31 cellular contexts compared by ENCODE assay signal in the genomic region with DNA sequence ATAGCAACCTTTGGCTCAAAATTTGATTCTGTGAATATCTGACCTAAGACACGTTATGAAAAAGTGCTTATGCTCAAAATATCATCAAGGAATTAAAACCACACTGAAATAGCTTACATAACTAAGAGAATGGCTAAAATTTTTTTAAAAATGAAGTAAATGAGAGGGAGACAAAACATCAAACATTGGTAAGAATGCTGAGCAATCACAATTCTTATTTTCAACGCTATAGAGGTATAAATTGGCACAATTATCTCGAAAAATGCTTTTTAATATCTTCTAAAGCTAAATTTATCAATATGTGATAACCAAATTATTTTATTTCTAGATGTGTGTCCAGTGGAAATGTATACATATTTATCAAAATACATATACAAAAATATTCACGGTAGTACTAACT.
"Had no signal": no experiment of that assay in that cellular context is flagged by ENCODE, and none has a peak within 500 bp of the region (broad histone marks: within the 10 kb centered on the region; RNA-seq: fewer than 3 reads in every experiment).

No MANE protein-coding gene starts in this region.

- ATAC-seq: naive thymus-derived CD8-positive, alpha-beta T cell; natural killer cell treated with Interleukin-12 subunit alpha and Interleukin-12 subunit beta and Interleukin-15 and Interleukin-18, amount 100 ng/mL, for 72 hours; psoas muscle; right cardiac atrium; sciatic nerve; stimulated activated effector memory CD8-positive, alpha-beta T cell treated with anti-CD3 and anti-CD28 coated beads, Interleukin-12 subunit alpha, Interleukin-12 subunit beta, amount 100 ng/mL, for 72 hours; stimulated activated naive B cell treated with anti-CD40 and anti-IgM and Interleukin-4, amounts not matched to agents 10 μg/mL and 1 μg/mL and 100 μg/mL, for 72 hours had no signal

- H3K27me3 Mint-ChIP-seq: naive thymus-derived CD8-positive, alpha-beta T cell; natural killer cell treated with Interleukin-12 subunit alpha and Interleukin-12 subunit beta and Interleukin-15 and Interleukin-18, amount 100 ng/mL, for 72 hours; progenitor cell of endocrine pancreas; stimulated activated naive B cell treated with anti-CD40 and anti-IgM and Interleukin-4, amounts not matched to agents 10 μg/mL and 1 μg/mL and 100 μg/mL, for 72 hours; stimulated activated naive CD8-positive, alpha-beta T cell treated with anti-CD3 and anti-CD28 coated beads, Interleukin-15, Interleukin-2, amounts not matched to agents 100 ng/mL and 50 ng/mL, for 24 hours had no signal

- H3K9me3 Mint-ChIP-seq: nephron progenitor cell; neural progenitor cell; stimulated activated naive B cell treated with anti-CD40 and anti-IgM and Interleukin-4, amounts not matched to agents 10 μg/mL and 1 μg/mL and 100 μg/mL, for 72 hours; stimulated activated naive CD8-positive, alpha-beta T cell treated with anti-CD3 and anti-CD28 coated beads, Interleukin-15, Interleukin-2, amounts not matched to agents 100 ng/mL and 50 ng/mL, for 24 hours had no signal

- H3K9ac ChIP-seq: neural progenitor cell, parathyroid adenoma had no signal

- H3K4me3 ChIP-seq: neural progenitor cell, ovary, psoas muscle, skin epidermis, smooth muscle cell, spleen, stomach, thoracic aorta, thyroid gland, tibial nerve, upper lobe of left lung, vagina had no signal

- H3K27me3 ChIP-seq: neural progenitor cell, ovary, spleen, stomach, thyroid gland, tibial nerve, upper lobe of left lung, vagina had no signal

- H3K36me3 ChIP-seq: neural progenitor cell, ovary, spleen, stomach, thoracic aorta, thyroid gland, tibial nerve, upper lobe of left lung, vagina had no signal

- H3K4me2 ChIP-seq: neural progenitor cell, smooth muscle cell had no signal

- H3K27ac Mint-ChIP-seq: natural killer cell treated with Interleukin-12 subunit alpha and Interleukin-12 subunit beta and Interleukin-15 and Interleukin-18, amount 100 ng/mL, for 72 hours; nephron progenitor cell; neural progenitor cell; progenitor cell of endocrine pancreas; stimulated activated effector memory CD8-positive, alpha-beta T cell treated with anti-CD3 and anti-CD28 coated beads, Interleukin-12 subunit alpha, Interleukin-12 subunit beta, amount 100 ng/mL, for 72 hours; stimulated activated naive B cell treated with anti-CD40 and anti-IgM and Interleukin-4, amounts not matched to agents 10 μg/mL and 1 μg/mL and 100 μg/mL, for 72 hours; stimulated activated naive CD8-positive, alpha-beta T cell treated with anti-CD3 and anti-CD28 coated beads, Interleukin-15, Interleukin-2, amounts not matched to agents 100 ng/mL and 50 ng/mL, for 24 hours had no signal

- DNase-seq: naive thymus-derived CD8-positive, alpha-beta T cell; nephron progenitor cell; occipital lobe; ovary; posterior cingulate gyrus; psoas muscle; right cardiac atrium; spleen; stimulated activated CD4-positive, alpha-beta T cell treated with anti-CD3 and anti-CD28 coated beads, Interleukin-12 subunit alpha, Interleukin-12 subunit beta, amount 100 ng/mL, for 4 hours; stimulated activated CD4-positive, alpha-beta T cell treated with anti-CD3 and anti-CD28 coated beads, Interleukin-2, amount 100 ng/mL, for 24 hours; stimulated activated CD4-positive, alpha-beta T cell treated with anti-CD3 and anti-CD28 coated beads, Interleukin-2, amount 100 ng/mL, for 48 hours; stimulated activated CD4-positive, alpha-beta T cell treated with anti-CD3 and anti-CD28 coated beads, Interleukin-4, amount 100 ng/mL, for 24 hours; stimulated activated naive B cell treated with anti-CD40 and anti-IgM and Interleukin-4, amounts not matched to agents 10 μg/mL and 1 μg/mL and 100 μg/mL, for 72 hours; stimulated activated naive CD4-positive, alpha-beta T cell treated with Interleukin-2 at 50 U/mL for 16 hours; stomach; thyroid gland; trophoblast cell; upper lobe of left lung had no signal

- FAIRE-seq: urothelium cell line had no signal

- H3K27ac ChIP-seq: neural progenitor cell, ovary, parathyroid adenoma, psoas muscle, skin epidermis, spleen, stomach, thoracic aorta, thyroid gland, tibial nerve, upper lobe of left lung, vagina had no signal

- H3K4me1 ChIP-seq: parathyroid adenoma, psoas muscle, spleen, stomach, thyroid gland, tibial nerve, upper lobe of left lung, vagina had no signal

- H2AFZ ChIP-seq: neural progenitor cell, parathyroid adenoma had no signal

- H3K9me3 ChIP-seq: ovary, psoas muscle, spleen, stomach, thoracic aorta, thyroid gland, tibial nerve, upper lobe of left lung, vagina had no signal

- H3K36me3 Mint-ChIP-seq: naive thymus-derived CD8-positive, alpha-beta T cell; natural killer cell treated with Interleukin-12 subunit alpha and Interleukin-12 subunit beta and Interleukin-15 and Interleukin-18, amount 100 ng/mL, for 72 hours; neural progenitor cell; stimulated activated effector memory CD8-positive, alpha-beta T cell treated with anti-CD3 and anti-CD28 coated beads, Interleukin-12 subunit alpha, Interleukin-12 subunit beta, amount 100 ng/mL, for 72 hours; stimulated activated naive B cell treated with anti-CD40 and anti-IgM and Interleukin-4, amounts not matched to agents 10 μg/mL and 1 μg/mL and 100 μg/mL, for 72 hours had no signal

- H3K79me2 ChIP-seq: parathyroid adenoma had no signal

- H3K4me3 Mint-ChIP-seq: naive thymus-derived CD8-positive, alpha-beta T cell; natural killer cell treated with Interleukin-12 subunit alpha and Interleukin-12 subunit beta and Interleukin-15 and Interleukin-18, amount 100 ng/mL, for 72 hours; nephron progenitor cell; neural progenitor cell; stimulated activated effector memory CD8-positive, alpha-beta T cell treated with anti-CD3 and anti-CD28 coated beads, Interleukin-12 subunit alpha, Interleukin-12 subunit beta, amount 100 ng/mL, for 72 hours; stimulated activated naive B cell treated with anti-CD40 and anti-IgM and Interleukin-4, amounts not matched to agents 10 μg/mL and 1 μg/mL and 100 μg/mL, for 72 hours; stimulated activated naive CD8-positive, alpha-beta T cell treated with anti-CD3 and anti-CD28 coated beads, Interleukin-15, Interleukin-2, amounts not matched to agents 100 ng/mL and 50 ng/mL, for 24 hours had no signal

- H3K4me1 Mint-ChIP-seq: naive thymus-derived CD8-positive, alpha-beta T cell; nephron progenitor cell; stimulated activated effector memory CD8-positive, alpha-beta T cell treated with anti-CD3 and anti-CD28 coated beads, Interleukin-12 subunit alpha, Interleukin-12 subunit beta, amount 100 ng/mL, for 72 hours; stimulated activated naive B cell treated with anti-CD40 and anti-IgM and Interleukin-4, amounts not matched to agents 10 μg/mL and 1 μg/mL and 100 μg/mL, for 72 hours had no signal
